ENCODE assay signal across 2 cellular contexts in genomic region chr18:78722959-78723706, GRCh38.
TF ChIP-seq lines count a peak whose summit lies in the region.

No MANE protein-coding gene starts in this region.

TF ChIP-seq in HepG2, 621 proteins besides CTCF, POLR2A, EP300 and RAD21 (continued from another document):
- no peak for TF ChIP-seq ZBTB4 (CRISPR knock-in tag; IDR thresholded peaks at IDR 0.05; ENCODE audit: borderline replicate concordance)
- TF ChIP-seq FOXM1 (CRISPR knock-in tag; IDR thresholded peaks at IDR 0.05): no peak
- no peak for TF ChIP-seq REXO4 (CRISPR knock-in tag; IDR thresholded peaks at IDR 0.05; ENCODE audit: borderline replicate concordance)
- no peak for TF ChIP-seq ELF1 (CRISPR knock-in tag; IDR thresholded peaks at IDR 0.05)
- no peak for TF ChIP-seq HDAC6 (IDR thresholded peaks at IDR 0.05; ENCODE audit: low read depth, low read length)
- no peak for TF ChIP-seq AKNA (CRISPR knock-in tag; IDR thresholded peaks at IDR 0.05; ENCODE audit: borderline replicate concordance)
- TF ChIP-seq RBM22 (optimal IDR thresholded peaks at IDR 0.05; ENCODE audit: low read length): no peak
- TF ChIP-seq, protein P1, sequence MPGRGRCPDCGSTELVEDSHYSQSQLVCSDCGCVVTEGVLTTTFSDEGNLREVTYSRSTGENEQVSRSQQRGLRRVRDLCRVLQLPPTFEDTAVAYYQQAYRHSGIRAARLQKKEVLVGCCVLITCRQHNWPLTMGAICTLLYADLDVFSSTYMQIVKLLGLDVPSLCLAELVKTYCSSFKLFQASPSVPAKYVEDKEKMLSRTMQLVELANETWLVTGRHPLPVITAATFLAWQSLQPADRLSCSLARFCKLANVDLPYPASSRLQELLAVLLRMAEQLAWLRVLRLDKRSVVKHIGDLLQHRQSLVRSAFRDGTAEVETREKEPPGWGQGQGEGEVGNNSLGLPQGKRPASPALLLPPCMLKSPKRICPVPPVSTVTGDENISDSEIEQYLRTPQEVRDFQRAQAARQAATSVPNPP (CRISPR knock-in tag; IDR thresholded peaks at IDR 0.05): no peak
- no peak for TF ChIP-seq GLI4 (CRISPR knock-in tag; IDR thresholded peaks at IDR 0.05; ENCODE audit: borderline replicate concordance)
- TF ChIP-seq MEIS2 (CRISPR knock-in tag; IDR thresholded peaks at IDR 0.05): no peak
- no peak for TF ChIP-seq ZNF451 (CRISPR knock-in tag; IDR thresholded peaks at IDR 0.05)
- no peak for TF ChIP-seq ELK4 (CRISPR knock-in tag; IDR thresholded peaks at IDR 0.05; ENCODE audit: borderline replicate concordance)
- no peak for TF ChIP-seq ZNF709 (CRISPR knock-in tag; IDR thresholded peaks at IDR 0.05)
- no peak for TF ChIP-seq CCDC6 (CRISPR knock-in tag; IDR thresholded peaks at IDR 0.05)
- TF ChIP-seq MTF1 (CRISPR knock-in tag; IDR thresholded peaks at IDR 0.05): no peak
- TF ChIP-seq ZNF343 (CRISPR knock-in tag; IDR thresholded peaks at IDR 0.05): no peak
- TF ChIP-seq ZNF678 (CRISPR knock-in tag; IDR thresholded peaks at IDR 0.05): no peak
- no peak for TF ChIP-seq FOSL2 (CRISPR knock-in tag; IDR thresholded peaks at IDR 0.05)
- no peak for TF ChIP-seq FOXK1 (CRISPR knock-in tag; IDR thresholded peaks at IDR 0.05; ENCODE audit: borderline replicate concordance, low read depth)

TF ChIP-seq in H1, 55 proteins besides CTCF, POLR2A, EP300 and RAD21 (continued from another document):
- TF ChIP-seq ATF2 (IDR thresholded peaks at IDR 0.05; ENCODE audit: low read length) (no peak), FOSL1 (IDR thresholded peaks at IDR 0.05; ENCODE audit: insufficient read depth, low read depth, low read length) (no peak), KDM5A (IDR thresholded peaks at IDR 0.05; ENCODE audit: low read length) (no peak), SP1 (IDR thresholded peaks at IDR 0.05; ENCODE audit: low read depth, low read length) (no peak), SIN3A (conservative IDR thresholded peaks at IDR 0.05 in 1 of 2, IDR thresholded peaks at IDR 0.05 in 1 of 2; ENCODE audit: low read depth in 1 of 2, low read length in 2 of 2) (no peak), TAF7 (optimal IDR thresholded peaks at IDR 0.05; ENCODE audit: borderline replicate concordance, low read depth, low read length) (no peak), BRCA1 (IDR thresholded peaks at IDR 0.05; ENCODE audit: low read depth, low read length) (no peak), KDM1A (IDR thresholded peaks at IDR 0.05; ENCODE audit: borderline replicate concordance, low read length) (no peak), RBBP5 (IDR thresholded peaks at IDR 0.05; ENCODE audit: borderline replicate concordance, low read depth, low read length) (no peak), BCL11A (IDR thresholded peaks at IDR 0.05; ENCODE audit: low read depth in 2 of 2, low read length in 2 of 2) (no peak), USF2 (IDR thresholded peaks at IDR 0.05; ENCODE audit: low read length) (no peak), RNF2 (IDR thresholded peaks at IDR 0.05; ENCODE audit: borderline replicate concordance, low read depth, low read length, missing control alignments, poor library complexity, severe bottlenecking) (no peak), KDM4A (IDR thresholded peaks at IDR 0.05; ENCODE audit: low read depth, low read length, severe bottlenecking) (no peak), EZH2 (IDR thresholded peaks at IDR 0.05; ENCODE audit: low read depth, low read length, severe bottlenecking) (no peak), NRF1 (IDR thresholded peaks at IDR 0.05; ENCODE audit: low read depth, low read length) (no peak), JUND (IDR thresholded peaks at IDR 0.05; ENCODE audit: low read length) (no peak), TCF12 (IDR thresholded peaks at IDR 0.05; ENCODE audit: low read depth, low read length) (no peak)
